ENCODE assay signal across 9 cellular contexts in the genomic region with DNA sequence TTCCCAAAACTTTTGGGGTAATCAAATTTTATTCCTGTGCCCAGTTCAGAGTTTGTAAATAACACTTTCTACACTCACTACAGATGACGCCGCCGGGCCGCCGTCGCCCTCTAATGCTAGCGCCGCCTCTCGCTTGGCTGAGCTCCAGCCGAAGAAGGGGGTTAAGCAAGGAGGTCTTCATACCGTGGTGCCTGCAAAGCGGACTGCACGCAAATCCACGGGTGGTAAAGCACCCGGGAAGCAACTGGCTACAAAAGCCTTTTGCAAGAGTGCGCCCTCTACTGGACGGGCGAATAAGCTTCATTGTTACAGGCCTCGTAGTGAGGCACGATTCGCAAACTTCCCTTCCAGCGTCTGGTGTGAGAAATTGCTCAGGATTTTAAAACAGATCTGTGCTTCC.
DNase-seq lines count a peak whose midpoint lies in the region; ATAC-seq and TF ChIP-seq lines count a peak whose summit lies in the region.
"Had no signal": no experiment of that assay in that cellular context is flagged by ENCODE, and none has a peak within 500 bp of the region (broad histone marks: within the 10 kb centered on the region; RNA-seq: fewer than 3 reads in every experiment).

No MANE protein-coding gene starts in this region.

- H3K27me3 ChIP-seq in SU-DHL-6 (ENCODE audit: low read length): no peaks in the 10 kb centered on the region

- H3K9ac ChIP-seq in SU-DHL-6 (ENCODE audit: low read length): no peak overlapping the region

- H3K36me3 ChIP-seq in SU-DHL-6 (ENCODE audit: low read length): no peaks in the 10 kb centered on the region

- no peaks in the 10 kb centered on the region for H4K20me1 ChIP-seq in SU-DHL-6 (ENCODE audit: low read depth, low read length)

- DNase-seq in iPS-NIHi7 (ENCODE audit: extremely low spot score) (peak; percentile 18), midbrain (lab: John Stamatoyannopoulos, UW) (no peak), GM19240 (ENCODE audit: insufficient read length, low spot score) (no peak), NOMO-1 treated with DMSO at 0.1 percent for 48 hours (lab: John Stamatoyannopoulos, UW; ENCODE audit: unreplicated experiment) (no peak)
- DNase-seq: amygdala had no signal

- no peaks in the 10 kb centered on the region for H3K9me2 ChIP-seq in SU-DHL-6 (replicated peaks; ENCODE audit: insufficient read depth, low read length)

- TF ChIP-seq CTCF in C4-2B (conservative IDR thresholded peaks at IDR 0.05) (peak; percentile 82), GM12874 (IDR thresholded peaks at IDR 0.05; ENCODE audit: insufficient read depth, low read depth, low read length) (peak; percentile 62), SU-DHL-6 (IDR thresholded peaks at IDR 0.05; ENCODE audit: insufficient read depth, low read length, poor library complexity, severe bottlenecking) (peak; percentile 72)

- H3F3A ChIP-seq in SU-DHL-6 (ENCODE audit: insufficient read depth): no peaks in the 10 kb centered on the region

- H3K27ac ChIP-seq in C4-2B (no peak overlapping the region), SU-DHL-6 (ENCODE audit: low read depth, low read length) (no peak overlapping the region)

- no peak overlapping the region for H3K4me2 ChIP-seq in SU-DHL-6 (ENCODE audit: low read depth, low read length, poor library complexity, severe bottlenecking)

- no peaks in the 10 kb centered on the region for H3K79me2 ChIP-seq in SU-DHL-6 (ENCODE audit: insufficient read depth, low read length)

- H2AFZ ChIP-seq in SU-DHL-6 (ENCODE audit: low read depth, low read length, severe bottlenecking): no peak overlapping the region

- no peak for ATAC-seq in GM21717 (IDR thresholded peaks at IDR 0.05; ENCODE audit: unreplicated experiment)

- no peak overlapping the region for H3K4me3 ChIP-seq in SU-DHL-6 (ENCODE audit: insufficient read depth, low read length, poor library complexity, severe bottlenecking)

- no peaks in the 10 kb centered on the region for H3K9me3 ChIP-seq in SU-DHL-6 (ENCODE audit: insufficient read depth, low read length)
